In genomic region chr11:827861-828167, GRCh38 we compare ENCODE assay signal across 1 cellular context.
TF ChIP-seq lines count a peak whose summit lies in the region.

TSS of gene CRACR2B (plus strand) at chr11:827919. CDS start at chr11:828608, 689 bp downstream.

TF ChIP-seq in H1, 55 proteins besides CTCF, POLR2A, EP300 and RAD21:
- no peak for TF ChIP-seq POLR2AphosphoS5 (IDR thresholded peaks at IDR 0.05; ENCODE audit: low read depth, low read length)
- TF ChIP-seq RNF2 (IDR thresholded peaks at IDR 0.05; ENCODE audit: borderline replicate concordance, low read depth, low read length, missing control alignments, poor library complexity, severe bottlenecking), result no peak
- no peak for TF ChIP-seq EZH2 (IDR thresholded peaks at IDR 0.05; ENCODE audit: low read depth, low read length, severe bottlenecking)
- TF ChIP-seq SP1 (IDR thresholded peaks at IDR 0.05; ENCODE audit: low read depth, low read length), result no peak
- TF ChIP-seq NANOG (IDR thresholded peaks at IDR 0.05; ENCODE audit: insufficient read depth, low read depth, low read length, poor library complexity, severe bottlenecking), result no peak
- no peak for TF ChIP-seq TEAD4 (IDR thresholded peaks at IDR 0.05; ENCODE audit: low read depth, low read length)
- no peak for TF ChIP-seq SIN3A (conservative IDR thresholded peaks at IDR 0.05 in 1 of 2, IDR thresholded peaks at IDR 0.05 in 1 of 2; ENCODE audit: low read depth in 1 of 2, low read length in 2 of 2)
- TF ChIP-seq KDM1A (IDR thresholded peaks at IDR 0.05; ENCODE audit: borderline replicate concordance, low read length), result no peak
- no peak for TF ChIP-seq MAX (IDR thresholded peaks at IDR 0.05)
- TF ChIP-seq CTBP2 (IDR thresholded peaks at IDR 0.05; ENCODE audit: borderline replicate concordance, insufficient read depth, insufficient read length, low read length), result no peak
- no peak for TF ChIP-seq GTF2F1 (IDR thresholded peaks at IDR 0.05; ENCODE audit: borderline replicate concordance, low read depth, low read length)
- no peak for TF ChIP-seq MAFK (IDR thresholded peaks at IDR 0.05; ENCODE audit: low read depth, low read length)
- TF ChIP-seq ZNF274 (IDR thresholded peaks at IDR 0.05; ENCODE audit: borderline replicate concordance, extremely low read depth, low read length), result no peak
- TF ChIP-seq SP2 (IDR thresholded peaks at IDR 0.05; ENCODE audit: low read length), result no peak
- TF ChIP-seq SAP30 (IDR thresholded peaks at IDR 0.05; ENCODE audit: insufficient read depth, insufficient replicate concordance, low read length), result no peak
- TF ChIP-seq BACH1 (IDR thresholded peaks at IDR 0.05; ENCODE audit: low read length), result no peak
